Comparison of ENCODE assay signal across 8 cellular contexts in the genomic region with DNA sequence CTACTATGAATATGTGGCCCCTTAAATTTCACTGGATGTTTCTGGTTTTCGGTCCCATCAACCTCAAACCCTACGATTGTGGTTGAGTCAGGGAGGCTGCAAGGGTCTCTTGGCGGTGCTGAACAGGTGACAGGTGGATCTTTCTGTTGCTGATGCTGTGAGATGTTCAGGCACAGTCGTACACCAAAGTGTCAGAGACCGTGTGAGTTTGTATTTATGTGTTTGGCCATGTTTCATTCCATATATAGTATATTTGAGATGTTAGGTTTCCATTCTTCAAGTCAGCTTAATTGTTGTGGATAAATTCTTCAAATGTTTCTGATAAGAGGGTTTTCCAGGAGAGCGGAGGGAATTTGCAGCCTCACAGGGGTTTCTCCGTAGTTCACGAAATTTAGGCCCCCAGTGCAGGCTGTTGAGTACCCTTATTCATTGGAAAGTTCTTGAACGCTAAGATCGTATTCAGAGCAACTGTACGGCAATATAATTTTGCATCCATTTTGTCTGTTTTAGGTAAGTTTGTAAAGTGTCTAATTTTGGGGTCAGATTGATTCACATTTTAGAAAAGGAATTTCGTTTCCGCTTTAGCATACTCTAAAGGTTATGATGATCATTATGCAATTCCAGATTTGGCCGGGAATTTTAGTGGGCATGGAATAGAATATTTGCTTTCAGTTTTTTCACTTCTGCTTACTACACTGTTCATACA. TPM values are rescaled to one million over a fixed set of nuclear protein-coding genes. Genes with fewer than 3 reads are reported as not detected.
A peak's percentile ranks its signal among the peaks of the same experiment; 100 is the strongest.
DNase-seq lines count a peak whose midpoint lies in the region; ATAC-seq and TF ChIP-seq lines count a peak whose summit lies in the region.

No MANE protein-coding gene starts in this region.

- no peaks in the 10 kb centered on the region for H3K9me3 Mint-ChIP-seq in activated CD4-positive, alpha-beta memory T cell treated with anti-CD3 and anti-CD28 coated beads, Interleukin-2, amount 10 ng/mL, durations not matched to agents 7 days and 5 days

- TF ChIP-seq CTCF in GM12875 (IDR thresholded peaks at IDR 0.05; ENCODE audit: borderline replicate concordance, insufficient read depth, low read depth, low read length), result no peak
- no peak for TF ChIP-seq CTCF in hepatocyte (IDR thresholded peaks at IDR 0.05; ENCODE audit: poor library complexity)
- TF ChIP-seq CTCF in GM13976 (IDR thresholded peaks at IDR 0.05; ENCODE audit: borderline replicate concordance, control extremely low read depth, extremely low read depth, insufficient read depth, missing control alignments), result no peak

- peak; percentile 11 for ATAC-seq in sciatic nerve

- in situ Hi-C loops in GM13976 (cut with MboI; ENCODE audit: low sequenced_read_pairs, unreplicated experiment), result no loop called here

- CTCF ChIA-PET in activated CD4-positive, alpha-beta memory T cell treated with anti-CD3 and anti-CD28 coated beads, Interleukin-2, amount 10 ng/mL, durations not matched to agents 7 days and 5 days (lab: Charles Lee), result interaction anchor here (0.8 to 2.1 kb wide), 2 partner anchors 165 to 288 kb away, joined by 3 to 8 read pairs; no protein-coding TSS in a partner anchor

- DNase-seq in activated CD4-positive, alpha-beta memory T cell treated with anti-CD3 and anti-CD28 coated beads, Interleukin-2, amount 10 ng/mL, durations not matched to agents 7 days and 5 days, result peak; percentile 25
- DNase-seq in hepatocyte (ENCODE audit: low spot score), result peak; percentile 11
- DNase-seq in sciatic nerve (ENCODE audit: low spot score), result no peak
- DNase-seq in COR-L47 (lab: John Stamatoyannopoulos, UW), result no peak
- DNase-seq in GM13976 (ENCODE audit: low spot score), result no peak

- peak overlapping the region; percentile 76 to 97 (median 93); a peak in 21 of 22 replicates for H3K4me2 ChIP-seq in BLaER1 treated with 17β-estradiol and CSF1 and Interleukin-3, amounts not matched to agents 10 nM and 100 nM
- peak overlapping the region; percentile 85 for H3K4me2 ChIP-seq in hepatocyte

- H3K4me3 ChIP-seq in BLaER1 treated with 17β-estradiol and CSF1 and Interleukin-3, amounts not matched to agents 10 nM and 100 nM, result peak overlapping the region; percentile 84 to 99 (median 91)
- H3K4me3 ChIP-seq in GM12875 (ENCODE audit: low read depth, low read length), result peak overlapping the region; percentile 86
- peak overlapping the region; percentile 72 for H3K4me3 ChIP-seq in HUES48 (ENCODE audit: low read depth, low read length)
- peak overlapping the region; percentile 83 for H3K4me3 ChIP-seq in hepatocyte

- H3K4me3 Mint-ChIP-seq in activated CD4-positive, alpha-beta memory T cell treated with anti-CD3 and anti-CD28 coated beads, Interleukin-2, amount 10 ng/mL, durations not matched to agents 7 days and 5 days, result peak overlapping the region; percentile 84

- H3K4me1 Mint-ChIP-seq in activated CD4-positive, alpha-beta memory T cell treated with anti-CD3 and anti-CD28 coated beads, Interleukin-2, amount 10 ng/mL, durations not matched to agents 7 days and 5 days, result peaks cover 40% of the 10 kb centered on the region

- no peaks in the 10 kb centered on the region for H3K27me3 ChIP-seq in BLaER1 treated with 17β-estradiol and CSF1 and Interleukin-3, amounts not matched to agents 10 nM and 100 nM
- no peaks in the 10 kb centered on the region for H3K27me3 ChIP-seq in HUES48 (ENCODE audit: control insufficient read depth, insufficient read depth, low read length)
- H3K27me3 ChIP-seq in hepatocyte, result no peaks in the 10 kb centered on the region

- peak overlapping the region; percentile 94 to 100 (median 98) for H3K27ac ChIP-seq in BLaER1 treated with 17β-estradiol and CSF1 and Interleukin-3, amounts not matched to agents 10 nM and 100 nM
- H3K27ac ChIP-seq in HUES48 (ENCODE audit: low read depth, low read length) (peak overlapping the region; percentile 99), hepatocyte (peak overlapping the region; percentile 99)

- H3K27me3 Mint-ChIP-seq in activated CD4-positive, alpha-beta memory T cell treated with anti-CD3 and anti-CD28 coated beads, Interleukin-2, amount 10 ng/mL, durations not matched to agents 7 days and 5 days, result no peaks in the 10 kb centered on the region

- peaks cover 27 to 54% (median 52%) of the 10 kb centered on the region in 11 experiments for H4K20me1 ChIP-seq in BLaER1 treated with 17β-estradiol and CSF1 and Interleukin-3, amounts not matched to agents 10 nM and 100 nM
- peaks cover 51% of the 10 kb centered on the region for H4K20me1 ChIP-seq in hepatocyte (ENCODE audit: insufficient read depth, poor library complexity, severe bottlenecking)

- H3K4me1 ChIP-seq in BLaER1 treated with 17β-estradiol and CSF1 and Interleukin-3, amounts not matched to agents 10 nM and 100 nM, result peaks cover 18 to 66% (median 43%) of the 10 kb centered on the region in 10 experiments
- H3K4me1 ChIP-seq in HUES48 (ENCODE audit: control insufficient read depth, insufficient read depth, low read length) (peaks cover 48% of the 10 kb centered on the region), hepatocyte (ENCODE audit: insufficient read depth) (peaks cover 27% of the 10 kb centered on the region)

- H3K27ac Mint-ChIP-seq in activated CD4-positive, alpha-beta memory T cell treated with anti-CD3 and anti-CD28 coated beads, Interleukin-2, amount 10 ng/mL, durations not matched to agents 7 days and 5 days, result peak overlapping the region; percentile 90

- H3K9ac ChIP-seq in BLaER1 treated with 17β-estradiol and CSF1 and Interleukin-3, amounts not matched to agents 10 nM and 100 nM, result peak overlapping the region; percentile 96 to 99 (median 97)
- H3K9ac ChIP-seq in HUES48 (ENCODE audit: low read depth, low read length), result peak overlapping the region; percentile 19; the same call in 1 of the 2 replicates

- 8% methylated on average over 14 of the region's 14 CpGs for WGBS in hepatocyte (ENCODE audit: low lambda C conversion rate, missing lambda C conversion rate)

- H3K9me3 ChIP-seq in BLaER1 treated with 17β-estradiol and CSF1 and Interleukin-3, amounts not matched to agents 10 nM and 100 nM (replicated peaks in 1 of 11), result no peaks in the 10 kb centered on the region
- no peaks in the 10 kb centered on the region for H3K9me3 ChIP-seq in HUES48 (ENCODE audit: control insufficient read depth, insufficient read depth, low read length)
- no peaks in the 10 kb centered on the region for H3K9me3 ChIP-seq in hepatocyte (ENCODE audit: low read depth)

- H3K36me3 ChIP-seq in BLaER1 treated with 17β-estradiol and CSF1 and Interleukin-3, amounts not matched to agents 10 nM and 100 nM, result 0 out of 22 replicates have a peak, but pooled peaks cover 0 to 3% (median 0%) of the 10 kb centered on the region in 11 experiments
- H3K36me3 ChIP-seq in HUES48 (ENCODE audit: control insufficient read depth, insufficient read depth, low read length) (no peaks in the 10 kb centered on the region), hepatocyte (replicated peaks; ENCODE audit: insufficient read depth, low read depth) (no peaks in the 10 kb centered on the region)

- intact Hi-C loops in sciatic nerve (cut with DNase I), result no loop called here

- peaks cover 51% of the 10 kb centered on the region for H3K36me3 Mint-ChIP-seq in activated CD4-positive, alpha-beta memory T cell treated with anti-CD3 and anti-CD28 coated beads, Interleukin-2, amount 10 ng/mL, durations not matched to agents 7 days and 5 days (ENCODE audit: low read depth)

- H3K9me2 ChIP-seq in hepatocyte (replicated peaks; ENCODE audit: insufficient read depth), result no peaks in the 10 kb centered on the region

- H3K79me2 ChIP-seq in hepatocyte, result peaks cover 69% of the 10 kb centered on the region

- POLR2A ChIA-PET in activated CD4-positive, alpha-beta memory T cell treated with anti-CD3 and anti-CD28 coated beads, Interleukin-2, amount 10 ng/mL, durations not matched to agents 7 days and 5 days (lab: Charles Lee), result interaction anchor here (1.0 to 14.4 kb wide), 25 partner anchors 8 to 287 kb away, joined by 3 to 259 read pairs (median 14); no protein-coding TSS in a partner anchor

- no peak overlapping the region for H2AFZ ChIP-seq in hepatocyte

RNA-seq across cellular contexts. Expression of gene TAB2, which starts 1.2 kb away (rescaled TPM):
- total RNA-seq in activated CD4-positive, alpha-beta memory T cell treated with anti-CD3 and anti-CD28 coated beads, Interleukin-2, amount 10 ng/mL, durations not matched to agents 7 days and 5 days, result 100 to 1,000 TPM; 169 to 170 TPM
- total RNA-seq in hepatocyte (51.3 and 51.9 TPM in 2 replicates), sciatic nerve (98.8 TPM)
- polyA plus RNA-seq in hepatocyte, result 9.4 and 14.2 TPM in 2 replicates

Comparison
In these comparisons a context has a peak if more than half of its experiments do, and no peak if none do; other contexts are left out.
1. DNase-seq: peak in activated CD4-positive, alpha-beta memory T cell treated with anti-CD3 and anti-CD28 coated beads, Interleukin-2, amount 10 ng/mL, durations not matched to agents 7 days and 5 days (single experiment) and hepatocyte (single experiment); none in sciatic nerve (single experiment), COR-L47 (single experiment) and GM13976 (single experiment).
2. Peak in every context shown above with its lines, with median percentiles within 50 percentile points of each other: H3K27ac ChIP-seq and H3K4me3 ChIP-seq.